Comparison of ENCODE assay signal across 8 cellular contexts in genomic region chr11:133945087-133945974, GRCh38. TPM values are rescaled to one million over a fixed set of nuclear protein-coding genes. Genes with fewer than 3 reads are reported as not detected.
DNase-seq lines count a peak whose midpoint lies in the region; ATAC-seq lines count a peak whose summit lies in the region.

No MANE protein-coding gene starts in this region.

- H3K9me3 Mint-ChIP-seq in activated T-cell treated with anti-CD3 and anti-CD28 coated beads, Interleukin-2, amount 50 U/mL, for 72 hours = peaks cover 0 to 2% of the 10 kb centered on the region in 2 donors

- peaks cover 74% of the 10 kb centered on the region for H3K4me1 Mint-ChIP-seq in activated T-cell treated with anti-CD3 and anti-CD28 coated beads, Interleukin-2, amount 50 U/mL, for 72 hours (ENCODE audit: low read depth)

- intact Hi-C loops in left cardiac atrium (cut with DNase I) = no loop called here

- peaks cover 6 to 22% of the 10 kb centered on the region in 2 donors for H3K36me3 Mint-ChIP-seq in activated T-cell treated with anti-CD3 and anti-CD28 coated beads, Interleukin-2, amount 50 U/mL, for 72 hours (ENCODE audit: insufficient read depth in 2 of 2)

- peak; percentile 33 for DNase-seq in NCI-H446 treated with DMSO at 0.1 percent for 48 hours (lab: John Stamatoyannopoulos, UW)
- peak; percentile 88 to 93 for DNase-seq in activated T-cell treated with anti-CD3 and anti-CD28 coated beads, Interleukin-2, amount 50 U/mL, for 72 hours
- peak; percentile 85 for DNase-seq in left cardiac atrium
- DNase-seq in stimulated activated CD8-positive, alpha-beta memory T cell treated with anti-CD3 and anti-CD28 coated beads, Interleukin-2, amount 100 ng/mL, for 48 hours (ENCODE audit: low read depth in 2 of 2) = peak; percentile 78
- no peak for DNase-seq in NCI-H1417 treated with DMSO at 0.1 percent for 48 hours (lab: John Stamatoyannopoulos, UW)

- peak; percentile 80 to 81 for ATAC-seq in activated T-cell treated with anti-CD3 and anti-CD28 coated beads, Interleukin-2, amount 50 U/mL, for 72 hours (replicated peaks in 1 of 2)
- ATAC-seq in left cardiac atrium = peak; percentile 56 to 85
- no peak for ATAC-seq in HG03045 (IDR thresholded peaks at IDR 0.05; ENCODE audit: unreplicated experiment)
- no peak for ATAC-seq in GM19324 (IDR thresholded peaks at IDR 0.05; ENCODE audit: low FRiP score, unreplicated experiment)
- ATAC-seq in HG03196 (IDR thresholded peaks at IDR 0.05; ENCODE audit: unreplicated experiment) = no peak

- H3K27me3 Mint-ChIP-seq in activated T-cell treated with anti-CD3 and anti-CD28 coated beads, Interleukin-2, amount 50 U/mL, for 72 hours (ENCODE audit: low read depth) = no peaks in the 10 kb centered on the region

- H3K4me3 Mint-ChIP-seq in activated T-cell treated with anti-CD3 and anti-CD28 coated beads, Interleukin-2, amount 50 U/mL, for 72 hours = peak overlapping the region; percentile 80 to 82

- peak overlapping the region; percentile 39 for H3K27ac Mint-ChIP-seq in activated T-cell treated with anti-CD3 and anti-CD28 coated beads, Interleukin-2, amount 50 U/mL, for 72 hours

RNA-seq across cellular contexts. Expression of gene IGSF9B, which starts 11.4 kb away (rescaled TPM):
- total RNA-seq in activated T-cell treated with anti-CD3 and anti-CD28 coated beads, Interleukin-2, amount 50 U/mL, for 72 hours = 10 to 100 TPM; 81.8 to 87.0 TPM
- 10 to 100 TPM; 33.3 to 40.0 TPM for total RNA-seq in left cardiac atrium

Comparison
In these comparisons a context has a peak if more than half of its experiments do, and no peak if none do; other contexts are left out.
1. ATAC-seq: peak in activated T-cell treated with anti-CD3 and anti-CD28 coated beads, Interleukin-2, amount 50 U/mL, for 72 hours (2 of 2) and left cardiac atrium (2 of 2); none in HG03045 (single experiment), GM19324 (single experiment) and HG03196 (single experiment).